1 cellular context compared by ENCODE assay signal in the genomic region with DNA sequence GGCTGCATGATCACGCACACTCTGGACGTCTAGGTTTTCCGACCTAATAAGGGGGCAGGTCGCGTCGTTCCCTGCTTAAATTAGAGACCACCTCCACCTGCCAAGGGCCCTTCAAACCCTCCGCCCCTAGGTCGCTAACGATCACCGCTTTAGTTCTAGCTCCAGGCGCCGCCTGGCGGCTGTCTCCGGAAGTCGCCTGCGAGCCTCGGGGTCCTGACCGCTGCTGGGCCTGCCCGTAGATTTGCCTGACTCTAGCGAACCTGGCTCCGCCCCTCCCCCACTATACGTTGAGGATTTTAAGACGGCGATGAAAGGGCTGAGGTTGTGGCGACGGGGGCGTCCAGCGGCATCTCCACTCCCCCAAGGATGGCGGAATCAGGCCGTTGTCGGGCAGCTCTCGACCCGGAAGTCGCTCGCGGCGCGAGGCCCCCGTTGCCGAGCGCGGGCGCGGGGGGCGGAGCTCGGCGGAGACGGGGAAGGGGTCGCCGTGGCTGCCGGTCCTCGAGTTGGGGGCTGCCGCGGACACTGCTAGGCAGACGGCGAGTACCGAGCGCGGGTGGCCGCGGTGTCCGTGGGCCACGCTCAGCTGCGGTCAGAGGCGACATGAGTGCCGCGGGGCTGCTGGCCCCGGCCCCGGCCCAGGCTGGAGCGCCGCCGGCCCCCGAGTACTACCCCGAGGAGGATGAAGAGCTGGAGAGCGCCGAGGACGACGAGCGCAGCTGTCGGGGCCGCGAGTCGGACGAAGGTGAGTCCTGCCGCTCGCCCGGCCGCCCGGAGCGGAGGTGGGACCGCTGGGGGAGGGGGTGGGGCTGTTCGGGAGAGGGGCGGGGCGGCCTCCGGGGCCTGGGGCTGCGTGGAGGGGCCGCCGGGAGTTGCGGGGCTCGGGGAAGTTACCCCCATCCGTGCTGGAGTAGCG.
TF ChIP-seq lines count a peak whose summit lies in the region.

A gene with protein sequence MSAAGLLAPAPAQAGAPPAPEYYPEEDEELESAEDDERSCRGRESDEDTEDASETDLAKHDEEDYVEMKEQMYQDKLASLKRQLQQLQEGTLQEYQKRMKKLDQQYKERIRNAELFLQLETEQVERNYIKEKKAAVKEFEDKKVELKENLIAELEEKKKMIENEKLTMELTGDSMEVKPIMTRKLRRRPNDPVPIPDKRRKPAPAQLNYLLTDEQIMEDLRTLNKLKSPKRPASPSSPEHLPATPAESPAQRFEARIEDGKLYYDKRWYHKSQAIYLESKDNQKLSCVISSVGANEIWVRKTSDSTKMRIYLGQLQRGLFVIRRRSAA (plus strand): TSS at position 467 of the 916 bp plus-strand sequence. CDS start 137 bp downstream, at position 604.

TF ChIP-seq in K562, 482 proteins besides CTCF, POLR2A, EP300 and RAD21 (continued from another document and continues in another):
- TF ChIP-seq MAFG (tag; conservative IDR thresholded peaks at IDR 0.05) (no peak), ZNF12 (CRISPR knock-in tag; IDR thresholded peaks at IDR 0.05) (no peak), NCOA4 (IDR thresholded peaks at IDR 0.05; ENCODE audit: partially characterized antibody) (no peak), LARP7 (IDR thresholded peaks at IDR 0.05) (no peak; the same call in 1 of the 2 replicates), KDM1A (IDR thresholded peaks at IDR 0.05) (peak in 1 of 2 experiments; percentile 48; a peak in 1 of 4 replicates), JUN (IDR thresholded peaks at IDR 0.05; ENCODE audit: borderline replicate concordance, low read depth, low read length) (no peak), JUN (CRISPR knock-in tag; IDR thresholded peaks at IDR 0.05; ENCODE audit: borderline replicate concordance) (no peak), XRCC5 (IDR thresholded peaks at IDR 0.05; ENCODE audit: low read depth, low read length) (peak; percentile 95), RBM39 (optimal IDR thresholded peaks at IDR 0.05; ENCODE audit: low read depth, low read length) (no peak), STAT5B (CRISPR knock-in tag; IDR thresholded peaks at IDR 0.05) (no peak), CCAR2 (IDR thresholded peaks at IDR 0.05; ENCODE audit: low read depth, low read length) (no peak), BRCA1 (IDR thresholded peaks at IDR 0.05) (no peak), BRCA1 (CRISPR knock-in tag; IDR thresholded peaks at IDR 0.05) (no peak), ETV1 (tag; conservative IDR thresholded peaks at IDR 0.05; ENCODE audit: low read depth) (peak; percentile 79), STAT5A (IDR thresholded peaks at IDR 0.05; ENCODE audit: borderline replicate concordance, low read length) (no peak), ZNF121 (CRISPR knock-in tag; conservative IDR thresholded peaks at IDR 0.05) (no peak), ZNF384 (IDR thresholded peaks at IDR 0.05; ENCODE audit: low read depth, low read length) (0 out of 2 replicates have a peak, but pooled peaks have one; percentile 15), ZNF324 (CRISPR knock-in tag; IDR thresholded peaks at IDR 0.05) (no peak), KHSRP (IDR thresholded peaks at IDR 0.05) (no peak), XRCC4 (IDR thresholded peaks at IDR 0.05; ENCODE audit: extremely low read depth, insufficient read depth, insufficient read length) (no peak), CREB1 (IDR thresholded peaks at IDR 0.05) (peak; percentile 50), CREB1 (CRISPR knock-in tag; IDR thresholded peaks at IDR 0.05) (no peak; the same call in 1 of the 2 replicates), CEBPB (tag; IDR thresholded peaks at IDR 0.05) (no peak), BHLHE40 (IDR thresholded peaks at IDR 0.05; ENCODE audit: low read length) (0 out of 2 replicates have a peak, but pooled peaks have one; percentile 37), GABPB1 (CRISPR knock-in tag; IDR thresholded peaks at IDR 0.05) (peak; percentile 91), CHD4 (IDR thresholded peaks at IDR 0.05; ENCODE audit: insufficient read depth, insufficient replicate concordance, low read depth, low read length, poor library complexity, severe bottlenecking) (no peak), CREBBP (IDR thresholded peaks at IDR 0.05; ENCODE audit: low read depth, low read length) (no peak), ZNF75A (CRISPR knock-in tag; IDR thresholded peaks at IDR 0.05) (no peak), HDAC1 (IDR thresholded peaks at IDR 0.05) (peak in 1 of 2 experiments; percentile 78; a peak in 1 of 4 replicates)
- TF ChIP-seq, protein P1, sequence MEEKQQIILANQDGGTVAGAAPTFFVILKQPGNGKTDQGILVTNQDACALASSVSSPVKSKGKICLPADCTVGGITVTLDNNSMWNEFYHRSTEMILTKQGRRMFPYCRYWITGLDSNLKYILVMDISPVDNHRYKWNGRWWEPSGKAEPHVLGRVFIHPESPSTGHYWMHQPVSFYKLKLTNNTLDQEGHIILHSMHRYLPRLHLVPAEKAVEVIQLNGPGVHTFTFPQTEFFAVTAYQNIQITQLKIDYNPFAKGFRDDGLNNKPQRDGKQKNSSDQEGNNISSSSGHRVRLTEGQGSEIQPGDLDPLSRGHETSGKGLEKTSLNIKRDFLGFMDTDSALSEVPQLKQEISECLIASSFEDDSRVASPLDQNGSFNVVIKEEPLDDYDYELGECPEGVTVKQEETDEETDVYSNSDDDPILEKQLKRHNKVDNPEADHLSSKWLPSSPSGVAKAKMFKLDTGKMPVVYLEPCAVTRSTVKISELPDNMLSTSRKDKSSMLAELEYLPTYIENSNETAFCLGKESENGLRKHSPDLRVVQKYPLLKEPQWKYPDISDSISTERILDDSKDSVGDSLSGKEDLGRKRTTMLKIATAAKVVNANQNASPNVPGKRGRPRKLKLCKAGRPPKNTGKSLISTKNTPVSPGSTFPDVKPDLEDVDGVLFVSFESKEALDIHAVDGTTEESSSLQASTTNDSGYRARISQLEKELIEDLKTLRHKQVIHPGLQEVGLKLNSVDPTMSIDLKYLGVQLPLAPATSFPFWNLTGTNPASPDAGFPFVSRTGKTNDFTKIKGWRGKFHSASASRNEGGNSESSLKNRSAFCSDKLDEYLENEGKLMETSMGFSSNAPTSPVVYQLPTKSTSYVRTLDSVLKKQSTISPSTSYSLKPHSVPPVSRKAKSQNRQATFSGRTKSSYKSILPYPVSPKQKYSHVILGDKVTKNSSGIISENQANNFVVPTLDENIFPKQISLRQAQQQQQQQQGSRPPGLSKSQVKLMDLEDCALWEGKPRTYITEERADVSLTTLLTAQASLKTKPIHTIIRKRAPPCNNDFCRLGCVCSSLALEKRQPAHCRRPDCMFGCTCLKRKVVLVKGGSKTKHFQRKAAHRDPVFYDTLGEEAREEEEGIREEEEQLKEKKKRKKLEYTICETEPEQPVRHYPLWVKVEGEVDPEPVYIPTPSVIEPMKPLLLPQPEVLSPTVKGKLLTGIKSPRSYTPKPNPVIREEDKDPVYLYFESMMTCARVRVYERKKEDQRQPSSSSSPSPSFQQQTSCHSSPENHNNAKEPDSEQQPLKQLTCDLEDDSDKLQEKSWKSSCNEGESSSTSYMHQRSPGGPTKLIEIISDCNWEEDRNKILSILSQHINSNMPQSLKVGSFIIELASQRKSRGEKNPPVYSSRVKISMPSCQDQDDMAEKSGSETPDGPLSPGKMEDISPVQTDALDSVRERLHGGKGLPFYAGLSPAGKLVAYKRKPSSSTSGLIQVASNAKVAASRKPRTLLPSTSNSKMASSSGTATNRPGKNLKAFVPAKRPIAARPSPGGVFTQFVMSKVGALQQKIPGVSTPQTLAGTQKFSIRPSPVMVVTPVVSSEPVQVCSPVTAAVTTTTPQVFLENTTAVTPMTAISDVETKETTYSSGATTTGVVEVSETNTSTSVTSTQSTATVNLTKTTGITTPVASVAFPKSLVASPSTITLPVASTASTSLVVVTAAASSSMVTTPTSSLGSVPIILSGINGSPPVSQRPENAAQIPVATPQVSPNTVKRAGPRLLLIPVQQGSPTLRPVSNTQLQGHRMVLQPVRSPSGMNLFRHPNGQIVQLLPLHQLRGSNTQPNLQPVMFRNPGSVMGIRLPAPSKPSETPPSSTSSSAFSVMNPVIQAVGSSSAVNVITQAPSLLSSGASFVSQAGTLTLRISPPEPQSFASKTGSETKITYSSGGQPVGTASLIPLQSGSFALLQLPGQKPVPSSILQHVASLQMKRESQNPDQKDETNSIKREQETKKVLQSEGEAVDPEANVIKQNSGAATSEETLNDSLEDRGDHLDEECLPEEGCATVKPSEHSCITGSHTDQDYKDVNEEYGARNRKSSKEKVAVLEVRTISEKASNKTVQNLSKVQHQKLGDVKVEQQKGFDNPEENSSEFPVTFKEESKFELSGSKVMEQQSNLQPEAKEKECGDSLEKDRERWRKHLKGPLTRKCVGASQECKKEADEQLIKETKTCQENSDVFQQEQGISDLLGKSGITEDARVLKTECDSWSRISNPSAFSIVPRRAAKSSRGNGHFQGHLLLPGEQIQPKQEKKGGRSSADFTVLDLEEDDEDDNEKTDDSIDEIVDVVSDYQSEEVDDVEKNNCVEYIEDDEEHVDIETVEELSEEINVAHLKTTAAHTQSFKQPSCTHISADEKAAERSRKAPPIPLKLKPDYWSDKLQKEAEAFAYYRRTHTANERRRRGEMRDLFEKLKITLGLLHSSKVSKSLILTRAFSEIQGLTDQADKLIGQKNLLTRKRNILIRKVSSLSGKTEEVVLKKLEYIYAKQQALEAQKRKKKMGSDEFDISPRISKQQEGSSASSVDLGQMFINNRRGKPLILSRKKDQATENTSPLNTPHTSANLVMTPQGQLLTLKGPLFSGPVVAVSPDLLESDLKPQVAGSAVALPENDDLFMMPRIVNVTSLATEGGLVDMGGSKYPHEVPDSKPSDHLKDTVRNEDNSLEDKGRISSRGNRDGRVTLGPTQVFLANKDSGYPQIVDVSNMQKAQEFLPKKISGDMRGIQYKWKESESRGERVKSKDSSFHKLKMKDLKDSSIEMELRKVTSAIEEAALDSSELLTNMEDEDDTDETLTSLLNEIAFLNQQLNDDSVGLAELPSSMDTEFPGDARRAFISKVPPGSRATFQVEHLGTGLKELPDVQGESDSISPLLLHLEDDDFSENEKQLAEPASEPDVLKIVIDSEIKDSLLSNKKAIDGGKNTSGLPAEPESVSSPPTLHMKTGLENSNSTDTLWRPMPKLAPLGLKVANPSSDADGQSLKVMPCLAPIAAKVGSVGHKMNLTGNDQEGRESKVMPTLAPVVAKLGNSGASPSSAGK (IDR thresholded peaks at IDR 0.05): no peak
- TF ChIP-seq, protein P2, sequence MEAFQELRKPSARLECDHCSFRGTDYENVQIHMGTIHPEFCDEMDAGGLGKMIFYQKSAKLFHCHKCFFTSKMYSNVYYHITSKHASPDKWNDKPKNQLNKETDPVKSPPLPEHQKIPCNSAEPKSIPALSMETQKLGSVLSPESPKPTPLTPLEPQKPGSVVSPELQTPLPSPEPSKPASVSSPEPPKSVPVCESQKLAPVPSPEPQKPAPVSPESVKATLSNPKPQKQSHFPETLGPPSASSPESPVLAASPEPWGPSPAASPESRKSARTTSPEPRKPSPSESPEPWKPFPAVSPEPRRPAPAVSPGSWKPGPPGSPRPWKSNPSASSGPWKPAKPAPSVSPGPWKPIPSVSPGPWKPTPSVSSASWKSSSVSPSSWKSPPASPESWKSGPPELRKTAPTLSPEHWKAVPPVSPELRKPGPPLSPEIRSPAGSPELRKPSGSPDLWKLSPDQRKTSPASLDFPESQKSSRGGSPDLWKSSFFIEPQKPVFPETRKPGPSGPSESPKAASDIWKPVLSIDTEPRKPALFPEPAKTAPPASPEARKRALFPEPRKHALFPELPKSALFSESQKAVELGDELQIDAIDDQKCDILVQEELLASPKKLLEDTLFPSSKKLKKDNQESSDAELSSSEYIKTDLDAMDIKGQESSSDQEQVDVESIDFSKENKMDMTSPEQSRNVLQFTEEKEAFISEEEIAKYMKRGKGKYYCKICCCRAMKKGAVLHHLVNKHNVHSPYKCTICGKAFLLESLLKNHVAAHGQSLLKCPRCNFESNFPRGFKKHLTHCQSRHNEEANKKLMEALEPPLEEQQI (IDR thresholded peaks at IDR 0.05): peak; percentile 72; the same call in 1 of the 2 replicates
- TF ChIP-seq, protein P3, sequence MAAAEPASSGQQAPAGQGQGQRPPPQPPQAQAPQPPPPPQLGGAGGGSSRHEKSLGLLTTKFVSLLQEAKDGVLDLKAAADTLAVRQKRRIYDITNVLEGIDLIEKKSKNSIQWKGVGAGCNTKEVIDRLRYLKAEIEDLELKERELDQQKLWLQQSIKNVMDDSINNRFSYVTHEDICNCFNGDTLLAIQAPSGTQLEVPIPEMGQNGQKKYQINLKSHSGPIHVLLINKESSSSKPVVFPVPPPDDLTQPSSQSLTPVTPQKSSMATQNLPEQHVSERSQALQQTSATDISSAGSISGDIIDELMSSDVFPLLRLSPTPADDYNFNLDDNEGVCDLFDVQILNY (CRISPR knock-in tag; IDR thresholded peaks at IDR 0.05): no peak; the same call in 1 of the 2 replicates
- TF ChIP-seq, protein P4, sequence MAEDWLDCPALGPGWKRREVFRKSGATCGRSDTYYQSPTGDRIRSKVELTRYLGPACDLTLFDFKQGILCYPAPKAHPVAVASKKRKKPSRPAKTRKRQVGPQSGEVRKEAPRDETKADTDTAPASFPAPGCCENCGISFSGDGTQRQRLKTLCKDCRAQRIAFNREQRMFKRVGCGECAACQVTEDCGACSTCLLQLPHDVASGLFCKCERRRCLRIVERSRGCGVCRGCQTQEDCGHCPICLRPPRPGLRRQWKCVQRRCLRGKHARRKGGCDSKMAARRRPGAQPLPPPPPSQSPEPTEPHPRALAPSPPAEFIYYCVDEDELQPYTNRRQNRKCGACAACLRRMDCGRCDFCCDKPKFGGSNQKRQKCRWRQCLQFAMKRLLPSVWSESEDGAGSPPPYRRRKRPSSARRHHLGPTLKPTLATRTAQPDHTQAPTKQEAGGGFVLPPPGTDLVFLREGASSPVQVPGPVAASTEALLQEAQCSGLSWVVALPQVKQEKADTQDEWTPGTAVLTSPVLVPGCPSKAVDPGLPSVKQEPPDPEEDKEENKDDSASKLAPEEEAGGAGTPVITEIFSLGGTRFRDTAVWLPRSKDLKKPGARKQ (CRISPR knock-in tag; IDR thresholded peaks at IDR 0.05): no peak
- TF ChIP-seq, protein P5, sequence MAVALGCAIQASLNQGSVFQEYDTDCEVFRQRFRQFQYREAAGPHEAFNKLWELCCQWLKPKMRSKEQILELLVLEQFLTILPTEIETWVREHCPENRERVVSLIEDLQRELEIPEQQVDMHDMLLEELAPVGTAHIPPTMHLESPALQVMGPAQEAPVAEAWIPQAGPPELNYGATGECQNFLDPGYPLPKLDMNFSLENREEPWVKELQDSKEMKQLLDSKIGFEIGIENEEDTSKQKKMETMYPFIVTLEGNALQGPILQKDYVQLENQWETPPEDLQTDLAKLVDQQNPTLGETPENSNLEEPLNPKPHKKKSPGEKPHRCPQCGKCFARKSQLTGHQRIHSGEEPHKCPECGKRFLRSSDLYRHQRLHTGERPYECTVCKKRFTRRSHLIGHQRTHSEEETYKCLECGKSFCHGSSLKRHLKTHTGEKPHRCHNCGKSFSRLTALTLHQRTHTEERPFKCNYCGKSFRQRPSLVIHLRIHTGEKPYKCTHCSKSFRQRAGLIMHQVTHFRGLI (CRISPR knock-in tag; IDR thresholded peaks at IDR 0.05): no peak
